Comparison of ENCODE assay signal across 19 cellular contexts in genomic region chr10:80609331-80609730, GRCh38.
"Had no signal": no experiment of that assay in that cellular context is flagged by ENCODE, and none has a peak within 500 bp of the region (broad histone marks: within the 10 kb centered on the region; RNA-seq: fewer than 3 reads in every experiment).

No MANE protein-coding gene starts in this region.

- H3K4me3 ChIP-seq: lung, spleen, upper lobe of right lung had no signal

- H3K36me3 Mint-ChIP-seq: activated naive CD4-positive, alpha-beta T cell treated with anti-CD3 and anti-CD28 coated beads, Interleukin-2, amount 10 ng/mL, durations not matched to agents 7 days and 5 days; mesothelial cell of epicardium; natural killer cell treated with Interleukin-12 subunit alpha and Interleukin-12 subunit beta and Interleukin-15 and Interleukin-18, amount 100 ng/mL, for 72 hours had no signal

- H3K27ac Mint-ChIP-seq: activated B cell treated with CpG ODN at 0.5 μM for 24 hours; activated naive CD4-positive, alpha-beta T cell treated with anti-CD3 and anti-CD28 coated beads, Interleukin-2, amount 10 ng/mL, durations not matched to agents 7 days and 5 days; activated T-cell treated with anti-CD3 and anti-CD28 coated beads, Interleukin-2, amount 50 U/mL, for 72 hours; mesothelial cell of epicardium; natural killer cell treated with Interleukin-12 subunit alpha and Interleukin-12 subunit beta and Interleukin-15 and Interleukin-18, amount 100 ng/mL, for 72 hours; T-helper 1 cell treated with Interleukin-12 subunit alpha and Interleukin-12 subunit beta and Interleukin-4 antibody, amounts not matched to agents 30 μg/mL and 1 μg/mL, for 36 hours had no signal

- ATAC-seq: activated T-cell treated with anti-CD3 and anti-CD28 coated beads, Interleukin-2, amount 50 U/mL, for 72 hours; natural killer cell treated with Interleukin-12 subunit alpha and Interleukin-12 subunit beta and Interleukin-15 and Interleukin-18, amount 100 ng/mL, for 72 hours; upper lobe of right lung had no signal

- H3K4me3 Mint-ChIP-seq: activated B cell treated with CpG ODN at 0.5 μM for 24 hours; activated naive CD4-positive, alpha-beta T cell treated with anti-CD3 and anti-CD28 coated beads, Interleukin-2, amount 10 ng/mL, durations not matched to agents 7 days and 5 days; activated T-cell treated with anti-CD3 and anti-CD28 coated beads, Interleukin-2, amount 50 U/mL, for 72 hours; mesothelial cell of epicardium; natural killer cell treated with Interleukin-12 subunit alpha and Interleukin-12 subunit beta and Interleukin-15 and Interleukin-18, amount 100 ng/mL, for 72 hours; T-helper 1 cell treated with Interleukin-12 subunit alpha and Interleukin-12 subunit beta and Interleukin-4 antibody, amounts not matched to agents 30 μg/mL and 1 μg/mL, for 36 hours had no signal

- H3K36me3 ChIP-seq: spleen, upper lobe of right lung had no signal

- H3K9me3 Mint-ChIP-seq: activated B cell treated with CpG ODN at 0.5 μM for 24 hours; natural killer cell treated with Interleukin-12 subunit alpha and Interleukin-12 subunit beta and Interleukin-15 and Interleukin-18, amount 100 ng/mL, for 72 hours had no signal

- H3K9me3 ChIP-seq: spleen, upper lobe of right lung had no signal

- H3K4me1 Mint-ChIP-seq: activated B cell treated with CpG ODN at 0.5 μM for 24 hours; activated naive CD4-positive, alpha-beta T cell treated with anti-CD3 and anti-CD28 coated beads, Interleukin-2, amount 10 ng/mL, durations not matched to agents 7 days and 5 days had no signal

- H3K27ac ChIP-seq: epithelial cell of prostate, spleen, upper lobe of right lung had no signal

- H3K27me3 Mint-ChIP-seq: activated B cell treated with CpG ODN at 0.5 μM for 24 hours had no signal

- H3K27me3 ChIP-seq: spleen, upper lobe of right lung had no signal

- DNase-seq: activated B cell treated with CpG ODN at 0.5 μM for 24 hours; activated CD4-positive, alpha-beta T cell treated with anti-CD3 and anti-CD28 coated beads for 4 hours; activated CD4-positive, alpha-beta T cell treated with anti-CD3 and anti-CD28 coated beads, Interleukin-2, amount 50 U/mL, for 48 hours; activated effector memory CD4-positive, alpha-beta T cell treated with Interleukin-2 at 50 U/mL for 16 hours; activated naive CD4-positive, alpha-beta T cell treated with anti-CD3 and anti-CD28 coated beads, Interleukin-2, amount 10 ng/mL, durations not matched to agents 7 days and 5 days; activated T-cell treated with anti-CD3 and anti-CD28 coated beads, Interleukin-2, amount 50 U/mL, for 72 hours; amygdala; cortex of kidney; kidney; spleen; stimulated activated CD4-positive, alpha-beta T cell treated with anti-CD3 and anti-CD28 coated beads, Interleukin-4, amount 100 ng/mL, for 24 hours; stimulated activated naive CD4-positive, alpha-beta T cell treated with Interleukin-2 at 50 U/mL for 16 hours; T1000; upper lobe of right lung had no signal

- H3K4me1 ChIP-seq: spleen, upper lobe of right lung had no signal
